ENCODE assay signal across 1 cellular context in genomic region chr3:31900583-31900982, GRCh38.
TF ChIP-seq lines count a peak whose summit lies in the region.

No MANE protein-coding gene starts in this region.

TF ChIP-seq in endothelial cell of umbilical vein, 7 proteins besides CTCF, POLR2A, EP300 and RAD21 (continued from another document):
- TF ChIP-seq POLR2AphosphoS5 (IDR thresholded peaks at IDR 0.05; ENCODE audit: insufficient read depth, low read depth, low read length) (no peak), MAX (IDR thresholded peaks at IDR 0.05; ENCODE audit: insufficient read depth, insufficient read length) (no peak), JUN (IDR thresholded peaks at IDR 0.05; ENCODE audit: borderline replicate concordance, insufficient read depth, insufficient read length, low read depth) (no peak), MYC (IDR thresholded peaks at IDR 0.05; ENCODE audit: low read depth, low read length) (no peak), GATA2 (IDR thresholded peaks at IDR 0.05; ENCODE audit: insufficient read depth, insufficient read length, low read depth, low read length) (no peak)
